ENCODE assay signal across 8 cellular contexts in the genomic region with DNA sequence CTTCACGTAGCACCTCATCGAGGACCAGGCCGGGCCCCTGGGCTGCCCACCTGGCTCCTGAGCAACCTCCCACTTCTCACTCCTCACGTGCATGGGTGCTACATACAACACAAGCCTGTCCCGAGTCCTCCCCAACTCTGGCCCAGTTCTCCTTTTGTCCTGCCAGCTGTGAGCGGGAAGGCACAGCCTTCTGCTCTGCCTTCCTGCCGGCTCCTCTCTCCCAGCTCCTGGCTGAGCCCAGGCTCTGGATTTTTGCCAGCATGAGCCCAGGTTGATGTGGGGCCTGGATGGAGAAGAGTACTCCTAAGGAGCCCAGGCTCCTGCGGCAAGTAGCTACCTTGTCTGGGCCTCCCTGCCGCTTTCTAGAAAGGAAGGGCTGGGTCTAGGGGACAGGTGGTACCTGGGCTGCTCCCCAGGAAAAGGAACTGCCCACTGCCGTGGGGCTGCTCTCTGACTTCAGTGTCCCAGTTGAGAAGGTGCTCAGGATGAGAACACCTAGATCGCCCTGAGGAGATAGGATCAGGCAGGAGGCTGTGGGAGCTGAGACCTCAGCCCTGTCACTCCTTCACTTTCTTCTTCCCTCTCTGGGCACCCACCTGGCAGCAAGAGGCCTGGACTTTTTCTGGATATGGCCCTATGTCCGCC. TPM values are rescaled to one million over a fixed set of nuclear protein-coding genes. Genes with fewer than 3 reads are reported as not detected.
DNase-seq lines count a peak whose midpoint lies in the region; ATAC-seq and TF ChIP-seq lines count a peak whose summit lies in the region.

No MANE protein-coding gene starts in this region.

- H3K4me1 Mint-ChIP-seq in dendritic cell treated with granulocyte-macrophage colony-stimulating factor and Interleukin-4, amounts not matched to agents 40 ng/mL and 50 ng/mL, for 4 days (ENCODE audit: low read depth): peaks cover 18% of the 10 kb centered on the region
- peaks cover 60% of the 10 kb centered on the region for H3K4me1 Mint-ChIP-seq in nephron

- no peaks in the 10 kb centered on the region for H3K9me3 Mint-ChIP-seq in dendritic cell treated with granulocyte-macrophage colony-stimulating factor and Interleukin-4, amounts not matched to agents 40 ng/mL and 50 ng/mL, for 4 days
- H3K9me3 Mint-ChIP-seq in nephron: no peaks in the 10 kb centered on the region

- no peak for TF ChIP-seq CTCF in nephron (IDR thresholded peaks at IDR 0.05; ENCODE audit: unreplicated experiment in 3 of 3)

- no peak overlapping the region for H3K4me3 Mint-ChIP-seq in dendritic cell treated with granulocyte-macrophage colony-stimulating factor and Interleukin-4, amounts not matched to agents 40 ng/mL and 50 ng/mL, for 4 days
- peak overlapping the region; percentile 35 to 56 (median 50) for H3K4me3 Mint-ChIP-seq in nephron

- H3K36me3 Mint-ChIP-seq in dendritic cell treated with granulocyte-macrophage colony-stimulating factor and Interleukin-4, amounts not matched to agents 40 ng/mL and 50 ng/mL, for 4 days (ENCODE audit: low read depth): no peaks in the 10 kb centered on the region
- no peaks in the 10 kb centered on the region for H3K36me3 Mint-ChIP-seq in nephron (ENCODE audit: low read depth)

- DNase-seq in Right ventricle myocardium inferior (ENCODE audit: missing footprints) (no peak), cardiac septum (ENCODE audit: low spot score) (no peak), HEK293T (ENCODE audit: extremely low spot score) (no peak), HCEC 1CT (no peak)
- no peak for DNase-seq in activated effector memory CD4-positive, alpha-beta T cell treated with Interleukin-2 at 50 U/mL for 16 hours

- CTCF ChIA-PET in HEK293T (lab: Yijun Ruan, JAX): interaction anchor here (0.7 to 1.3 kb wide), 5 partner anchors 11 to 101 kb away, joined by 3 to 4 read pairs (median 3); no protein-coding TSS in a partner anchor

- intact Hi-C loops in Right ventricle myocardium inferior (cut with DNase I): no loop called here
- intact Hi-C loops in cardiac septum (cut with DNase I): no loop called here
- intact Hi-C loops in dendritic cell treated with granulocyte-macrophage colony-stimulating factor and Interleukin-4, amounts not matched to agents 40 ng/mL and 50 ng/mL, for 4 days (cut with micrococcal nuclease): no loop called here

- H3K27ac Mint-ChIP-seq in dendritic cell treated with granulocyte-macrophage colony-stimulating factor and Interleukin-4, amounts not matched to agents 40 ng/mL and 50 ng/mL, for 4 days: peak overlapping the region; percentile 7
- peak overlapping the region; percentile 96 to 98 (median 97) for H3K27ac Mint-ChIP-seq in nephron

- H3K27me3 Mint-ChIP-seq in dendritic cell treated with granulocyte-macrophage colony-stimulating factor and Interleukin-4, amounts not matched to agents 40 ng/mL and 50 ng/mL, for 4 days: peaks cover 14% of the 10 kb centered on the region
- peaks cover 22% of the 10 kb centered on the region for H3K27me3 Mint-ChIP-seq in nephron (ENCODE audit: low read depth)

- POLR2A ChIA-PET in HEK293T (lab: Yijun Ruan, JAX): interaction anchor here (1.1 kb wide), 1 partner anchor 18 kb away, joined by 3 read pairs; no protein-coding TSS in a partner anchor

- ATAC-seq in Right ventricle myocardium inferior: peak; percentile 48
- no peak for ATAC-seq in HG03045 (IDR thresholded peaks at IDR 0.05; ENCODE audit: unreplicated experiment)

TF ChIP-seq in HEK293T, 16 proteins besides CTCF, POLR2A, EP300 and RAD21:
- TF ChIP-seq HDGF (IDR thresholded peaks at IDR 0.05; ENCODE audit: borderline replicate concordance): no peak
- TF ChIP-seq FOXK2 (IDR thresholded peaks at IDR 0.05): no peak
- no peak for TF ChIP-seq FOXM1 (IDR thresholded peaks at IDR 0.05; ENCODE audit: borderline replicate concordance)
- no peak for TF ChIP-seq SP1 (IDR thresholded peaks at IDR 0.05)
- TF ChIP-seq TARDBP (IDR thresholded peaks at IDR 0.05): no peak
- TF ChIP-seq, protein P1, sequence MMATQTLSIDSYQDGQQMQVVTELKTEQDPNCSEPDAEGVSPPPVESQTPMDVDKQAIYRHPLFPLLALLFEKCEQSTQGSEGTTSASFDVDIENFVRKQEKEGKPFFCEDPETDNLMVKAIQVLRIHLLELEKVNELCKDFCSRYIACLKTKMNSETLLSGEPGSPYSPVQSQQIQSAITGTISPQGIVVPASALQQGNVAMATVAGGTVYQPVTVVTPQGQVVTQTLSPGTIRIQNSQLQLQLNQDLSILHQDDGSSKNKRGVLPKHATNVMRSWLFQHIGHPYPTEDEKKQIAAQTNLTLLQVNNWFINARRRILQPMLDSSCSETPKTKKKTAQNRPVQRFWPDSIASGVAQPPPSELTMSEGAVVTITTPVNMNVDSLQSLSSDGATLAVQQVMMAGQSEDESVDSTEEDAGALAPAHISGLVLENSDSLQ (IDR thresholded peaks at IDR 0.05): no peak
- TF ChIP-seq ELF4 (IDR thresholded peaks at IDR 0.05): no peak
- TF ChIP-seq SUZ12 (IDR thresholded peaks at IDR 0.05): no peak
- no peak for TF ChIP-seq FOXA1 (IDR thresholded peaks at IDR 0.05)
- TF ChIP-seq L3MBTL2 (conservative IDR thresholded peaks at IDR 0.05): no peak
- TF ChIP-seq LEF1 (IDR thresholded peaks at IDR 0.05; ENCODE audit: borderline replicate concordance): no peak
- TF ChIP-seq ARNT (IDR thresholded peaks at IDR 0.05): no peak
- TF ChIP-seq ZNF384 (IDR thresholded peaks at IDR 0.05): no peak
- no peak for TF ChIP-seq BHLHE40 (IDR thresholded peaks at IDR 0.05; ENCODE audit: borderline replicate concordance)
- no peak for TF ChIP-seq NFRKB (IDR thresholded peaks at IDR 0.05)
- no peak for TF ChIP-seq CTBP1 (IDR thresholded peaks at IDR 0.05; ENCODE audit: borderline replicate concordance)

RNA-seq across cellular contexts. Expression of gene LYL1, which starts 23.6 kb away (rescaled TPM):
- 9.4 TPM for total RNA-seq in Right ventricle myocardium inferior
- total RNA-seq in cardiac septum: 9.4 TPM

RNA-seq across cellular contexts. Expression of gene TRMT1, which starts 37.5 kb away (rescaled TPM):
- total RNA-seq in Right ventricle myocardium inferior: 21.1 TPM
- total RNA-seq in cardiac septum: 17.5 TPM

RNA-seq across cellular contexts. Expression of gene NACC1, which starts 39.0 kb away (rescaled TPM):
- total RNA-seq in Right ventricle myocardium inferior (54.0 TPM), cardiac septum (33.8 TPM)
